In genomic region chr5:84273517-84273883, GRCh38 we compare ENCODE assay signal across 1 cellular context.
A peak's percentile ranks its signal among the peaks of the same experiment; 100 is the strongest.
TF ChIP-seq lines count a peak whose summit lies in the region.

No MANE protein-coding gene starts in this region.

TF ChIP-seq in GM12878, 131 proteins besides CTCF, POLR2A, EP300 and RAD21 (continued from another document):
- TF ChIP-seq MAX (IDR thresholded peaks at IDR 0.05; ENCODE audit: low read depth, low read length): no peak
- TF ChIP-seq MYB (IDR thresholded peaks at IDR 0.05; ENCODE audit: borderline replicate concordance, low read depth, low read length): no peak
- TF ChIP-seq JUNB (IDR thresholded peaks at IDR 0.05): no peak
- TF ChIP-seq HSF1 (IDR thresholded peaks at IDR 0.05; ENCODE audit: low read depth, low read length): no peak
- TF ChIP-seq, protein P1, sequence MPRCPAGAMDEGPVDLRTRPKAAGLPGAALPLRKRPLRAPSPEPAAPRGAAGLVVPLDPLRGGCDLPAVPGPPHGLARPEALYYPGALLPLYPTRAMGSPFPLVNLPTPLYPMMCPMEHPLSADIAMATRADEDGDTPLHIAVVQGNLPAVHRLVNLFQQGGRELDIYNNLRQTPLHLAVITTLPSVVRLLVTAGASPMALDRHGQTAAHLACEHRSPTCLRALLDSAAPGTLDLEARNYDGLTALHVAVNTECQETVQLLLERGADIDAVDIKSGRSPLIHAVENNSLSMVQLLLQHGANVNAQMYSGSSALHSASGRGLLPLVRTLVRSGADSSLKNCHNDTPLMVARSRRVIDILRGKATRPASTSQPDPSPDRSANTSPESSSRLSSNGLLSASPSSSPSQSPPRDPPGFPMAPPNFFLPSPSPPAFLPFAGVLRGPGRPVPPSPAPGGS (IDR thresholded peaks at IDR 0.05; ENCODE audit: borderline replicate concordance, insufficient read depth, low read depth, low read length, poor library complexity, severe bottlenecking): no peak
- TF ChIP-seq KDM1A (IDR thresholded peaks at IDR 0.05; ENCODE audit: borderline replicate concordance): no peak
- no peak for TF ChIP-seq ZNF207 (IDR thresholded peaks at IDR 0.05; ENCODE audit: borderline replicate concordance)
- TF ChIP-seq SMAD1 (IDR thresholded peaks at IDR 0.05; ENCODE audit: low read depth, partially characterized antibody): no peak
- TF ChIP-seq IRF4 (IDR thresholded peaks at IDR 0.05; ENCODE audit: low read depth, low read length): no peak
- TF ChIP-seq, protein P2, sequence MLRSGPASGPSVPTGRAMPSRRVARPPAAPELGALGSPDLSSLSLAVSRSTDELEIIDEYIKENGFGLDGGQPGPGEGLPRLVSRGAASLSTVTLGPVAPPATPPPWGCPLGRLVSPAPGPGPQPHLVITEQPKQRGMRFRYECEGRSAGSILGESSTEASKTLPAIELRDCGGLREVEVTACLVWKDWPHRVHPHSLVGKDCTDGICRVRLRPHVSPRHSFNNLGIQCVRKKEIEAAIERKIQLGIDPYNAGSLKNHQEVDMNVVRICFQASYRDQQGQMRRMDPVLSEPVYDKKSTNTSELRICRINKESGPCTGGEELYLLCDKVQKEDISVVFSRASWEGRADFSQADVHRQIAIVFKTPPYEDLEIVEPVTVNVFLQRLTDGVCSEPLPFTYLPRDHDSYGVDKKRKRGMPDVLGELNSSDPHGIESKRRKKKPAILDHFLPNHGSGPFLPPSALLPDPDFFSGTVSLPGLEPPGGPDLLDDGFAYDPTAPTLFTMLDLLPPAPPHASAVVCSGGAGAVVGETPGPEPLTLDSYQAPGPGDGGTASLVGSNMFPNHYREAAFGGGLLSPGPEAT (IDR thresholded peaks at IDR 0.05; ENCODE audit: low read depth): peak; percentile 45; the same call in 1 of the 2 replicates
- TF ChIP-seq MTA2 (IDR thresholded peaks at IDR 0.05; ENCODE audit: low read depth): peak; percentile 75; the same call in 1 of the 2 replicates
- TF ChIP-seq HDAC2 (IDR thresholded peaks at IDR 0.05): no peak
- no peak for TF ChIP-seq NFYA (IDR thresholded peaks at IDR 0.05; ENCODE audit: borderline replicate concordance, low read depth, low read length)
- no peak for TF ChIP-seq E4F1 (IDR thresholded peaks at IDR 0.05; ENCODE audit: borderline replicate concordance, partially characterized antibody)
- no peak for TF ChIP-seq RUNX3 (IDR thresholded peaks at IDR 0.05; ENCODE audit: low read length)
- TF ChIP-seq, protein P3, sequence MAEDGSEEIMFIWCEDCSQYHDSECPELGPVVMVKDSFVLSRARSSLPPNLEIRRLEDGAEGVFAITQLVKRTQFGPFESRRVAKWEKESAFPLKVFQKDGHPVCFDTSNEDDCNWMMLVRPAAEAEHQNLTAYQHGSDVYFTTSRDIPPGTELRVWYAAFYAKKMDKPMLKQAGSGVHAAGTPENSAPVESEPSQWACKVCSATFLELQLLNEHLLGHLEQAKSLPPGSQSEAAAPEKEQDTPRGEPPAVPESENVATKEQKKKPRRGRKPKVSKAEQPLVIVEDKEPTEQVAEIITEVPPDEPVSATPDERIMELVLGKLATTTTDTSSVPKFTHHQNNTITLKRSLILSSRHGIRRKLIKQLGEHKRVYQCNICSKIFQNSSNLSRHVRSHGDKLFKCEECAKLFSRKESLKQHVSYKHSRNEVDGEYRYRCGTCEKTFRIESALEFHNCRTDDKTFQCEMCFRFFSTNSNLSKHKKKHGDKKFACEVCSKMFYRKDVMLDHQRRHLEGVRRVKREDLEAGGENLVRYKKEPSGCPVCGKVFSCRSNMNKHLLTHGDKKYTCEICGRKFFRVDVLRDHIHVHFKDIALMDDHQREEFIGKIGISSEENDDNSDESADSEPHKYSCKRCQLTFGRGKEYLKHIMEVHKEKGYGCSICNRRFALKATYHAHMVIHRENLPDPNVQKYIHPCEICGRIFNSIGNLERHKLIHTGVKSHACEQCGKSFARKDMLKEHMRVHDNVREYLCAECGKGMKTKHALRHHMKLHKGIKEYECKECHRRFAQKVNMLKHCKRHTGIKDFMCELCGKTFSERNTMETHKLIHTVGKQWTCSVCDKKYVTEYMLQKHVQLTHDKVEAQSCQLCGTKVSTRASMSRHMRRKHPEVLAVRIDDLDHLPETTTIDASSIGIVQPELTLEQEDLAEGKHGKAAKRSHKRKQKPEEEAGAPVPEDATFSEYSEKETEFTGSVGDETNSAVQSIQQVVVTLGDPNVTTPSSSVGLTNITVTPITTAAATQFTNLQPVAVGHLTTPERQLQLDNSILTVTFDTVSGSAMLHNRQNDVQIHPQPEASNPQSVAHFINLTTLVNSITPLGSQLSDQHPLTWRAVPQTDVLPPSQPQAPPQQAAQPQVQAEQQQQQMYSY (CRISPR knock-in tag; IDR thresholded peaks at IDR 0.05): no peak
- 0 out of 3 replicates have a peak, but pooled peaks have one; percentile 40 for TF ChIP-seq POU2F2 (IDR thresholded peaks at IDR 0.05; ENCODE audit: borderline replicate concordance, low read depth, low read length)
